Comparison of ENCODE assay signal across 14 cellular contexts in genomic region chr14:55532645-55533309, GRCh38. TPM values are rescaled to one million over a fixed set of nuclear protein-coding genes. Genes with fewer than 3 reads are reported as not detected.
DNase-seq lines count a peak whose midpoint lies in the region; ATAC-seq and TF ChIP-seq lines count a peak whose summit lies in the region.
"Had no signal": no experiment of that assay in that cellular context is flagged by ENCODE, and none has a peak within 500 bp of the region (broad histone marks: within the 10 kb centered on the region; RNA-seq: fewer than 3 reads in every experiment).

No MANE protein-coding gene starts in this region.

- DNase-seq in H7 = peak; percentile 25
- peak; percentile 91 for DNase-seq in NCI-H524 treated with DMSO at 0.1 percent for 48 hours (lab: John Stamatoyannopoulos, UW)
- DNase-seq in ecto neural progenitor cell (ENCODE audit: low spot score) = peak; percentile 59
- no peak for DNase-seq in progenitor cell of endocrine pancreas (ENCODE audit: low spot score, unreplicated experiment)
- no peak for DNase-seq in T-helper 2 cell treated with Interferon-gamma antibody and Interleukin-4, amounts not matched to agents 5 μg/mL and 100 μg/mL, for 36 hours (ENCODE audit: low spot score)
- DNase-seq in NCI-H2107 (lab: John Stamatoyannopoulos, UW) = no peak
- DNase-seq: activated T-cell treated with anti-CD3 and anti-CD28 coated beads, Interleukin-2, amount 50 U/mL, for 72 hours; amygdala; gastrocnemius medialis; naive B cell; NCI-H2081 treated with DMSO at 0.1 percent for 48 hours; sigmoid colon; SW 1271 had no signal

- no peaks in the 10 kb centered on the region for H3K36me3 ChIP-seq in H7 (replicated peaks; ENCODE audit: control insufficient read depth, insufficient read depth, low read length)
- H3K36me3 ChIP-seq: gastrocnemius medialis, sigmoid colon had no signal

- no peaks in the 10 kb centered on the region for H3K4me1 Mint-ChIP-seq in progenitor cell of endocrine pancreas (ENCODE audit: low read depth)
- no peaks in the 10 kb centered on the region for H3K4me1 Mint-ChIP-seq in T-helper 2 cell treated with Interferon-gamma antibody and Interleukin-4, amounts not matched to agents 5 μg/mL and 100 μg/mL, for 36 hours (ENCODE audit: low read depth)
- H3K4me1 Mint-ChIP-seq: naive B cell had no signal

- H3K4me3 Mint-ChIP-seq in progenitor cell of endocrine pancreas (ENCODE audit: low read depth) = no peak overlapping the region
- H3K4me3 Mint-ChIP-seq in T-helper 2 cell treated with Interferon-gamma antibody and Interleukin-4, amounts not matched to agents 5 μg/mL and 100 μg/mL, for 36 hours = no peak overlapping the region
- H3K4me3 Mint-ChIP-seq: activated T-cell treated with anti-CD3 and anti-CD28 coated beads, Interleukin-2, amount 50 U/mL, for 72 hours; naive B cell had no signal

- H3K27me3 Mint-ChIP-seq in progenitor cell of endocrine pancreas = peaks cover 3% of the 10 kb centered on the region
- peaks cover 2% of the 10 kb centered on the region for H3K27me3 Mint-ChIP-seq in T-helper 2 cell treated with Interferon-gamma antibody and Interleukin-4, amounts not matched to agents 5 μg/mL and 100 μg/mL, for 36 hours (ENCODE audit: low read depth)

- H3K36me3 Mint-ChIP-seq in progenitor cell of endocrine pancreas (ENCODE audit: insufficient read depth) = no peaks in the 10 kb centered on the region
- H3K36me3 Mint-ChIP-seq in T-helper 2 cell treated with Interferon-gamma antibody and Interleukin-4, amounts not matched to agents 5 μg/mL and 100 μg/mL, for 36 hours (ENCODE audit: low read depth) = peaks cover 2% of the 10 kb centered on the region

- H3K4me3 ChIP-seq in H7 (ENCODE audit: insufficient read depth, low read depth, low read length) = no peak overlapping the region
- H3K4me3 ChIP-seq: gastrocnemius medialis, sigmoid colon had no signal

- peak; percentile 33 for TF ChIP-seq CTCF in progenitor cell of endocrine pancreas (IDR thresholded peaks at IDR 0.05; ENCODE audit: unreplicated experiment)

- H3K27ac Mint-ChIP-seq in progenitor cell of endocrine pancreas = no peak overlapping the region
- no peak overlapping the region for H3K27ac Mint-ChIP-seq in T-helper 2 cell treated with Interferon-gamma antibody and Interleukin-4, amounts not matched to agents 5 μg/mL and 100 μg/mL, for 36 hours
- H3K27ac Mint-ChIP-seq: activated T-cell treated with anti-CD3 and anti-CD28 coated beads, Interleukin-2, amount 50 U/mL, for 72 hours had no signal

- H3K9me3 Mint-ChIP-seq in progenitor cell of endocrine pancreas (ENCODE audit: low read depth) = peaks cover 5% of the 10 kb centered on the region
- peaks cover 8% of the 10 kb centered on the region for H3K9me3 Mint-ChIP-seq in T-helper 2 cell treated with Interferon-gamma antibody and Interleukin-4, amounts not matched to agents 5 μg/mL and 100 μg/mL, for 36 hours

- H3K27me3 ChIP-seq in H7 (ENCODE audit: control insufficient read depth, insufficient read depth, low read length) = no peaks in the 10 kb centered on the region
- H3K27me3 ChIP-seq: gastrocnemius medialis, sigmoid colon had no signal

- no peak for ATAC-seq in esophagus mucosa
- ATAC-seq: activated T-cell treated with anti-CD3 and anti-CD28 coated beads, Interleukin-2, amount 50 U/mL, for 72 hours; gastrocnemius medialis had no signal

RNA-seq across cellular contexts. Expression of gene KTN1, which starts 47.2 kb away (rescaled TPM):
- total RNA-seq in H7 (2014; rRNA removed; shearing (Covaris generic)) = 55.8 and 109 TPM in 2 replicates
- 155 and 158 TPM in 2 replicates for total RNA-seq in progenitor cell of endocrine pancreas
- 80.7 TPM for total RNA-seq in esophagus mucosa

Comparison
In these comparisons a context has a peak if more than half of its experiments do, and no peak if none do; other contexts are left out.
1. DNase-seq: peak in H7 (single experiment), NCI-H524 treated with DMSO at 0.1 percent for 48 hours (single experiment) and ecto neural progenitor cell (single experiment); none in progenitor cell of endocrine pancreas (single experiment), T-helper 2 cell treated with Interferon-gamma antibody and Interleukin-4, amounts not matched to agents 5 μg/mL and 100 μg/mL, for 36 hours (single experiment) and NCI-H2107 (single experiment).